ENCODE assay signal across 16 cellular contexts in the genomic region with DNA sequence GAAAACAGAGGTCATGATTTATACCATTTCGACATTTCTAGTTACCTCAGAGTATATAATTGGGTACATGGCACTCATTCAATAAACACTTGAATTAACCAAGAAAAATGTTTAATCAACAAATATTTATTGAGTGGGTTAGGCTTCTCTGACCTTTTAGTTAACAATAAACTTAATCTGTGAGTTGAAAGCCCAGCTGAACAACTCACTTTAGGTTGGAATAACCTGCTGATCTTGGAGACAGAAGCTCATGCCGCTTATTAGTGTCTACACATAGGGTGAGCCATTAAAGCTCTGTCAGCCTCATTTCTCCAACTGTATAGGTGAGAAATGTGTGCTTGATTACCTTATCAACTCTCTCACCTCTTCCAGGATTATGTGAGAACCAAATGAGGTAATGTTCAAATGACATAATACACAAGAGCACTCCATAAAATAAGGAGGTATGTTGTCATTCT.
"Had no signal": no experiment of that assay in that cellular context is flagged by ENCODE, and none has a peak within 500 bp of the region (broad histone marks: within the 10 kb centered on the region; RNA-seq: fewer than 3 reads in every experiment).

No MANE protein-coding gene starts in this region.

- H3K4me1 ChIP-seq: breast epithelium, foreskin keratinocyte, psoas muscle had no signal

- DNase-seq: activated CD4-positive, CD25-positive, alpha-beta regulatory T cell treated with anti-CD3 and anti-CD28 coated beads, Interleukin-2, amount 50 U/mL, for 72 hours; activated naive CD4-positive, alpha-beta T cell treated with Interleukin-2 at 50 U/mL for 16 hours; activated naive CD8-positive, alpha-beta T cell treated with anti-CD3 and anti-CD28 coated beads, Interleukin-2, amount 50 U/mL, for 24 hours; activated T-cell treated with anti-CD3 and anti-CD28 coated beads for 4 hours; aorta; effector memory CD4-positive, alpha-beta T cell; foreskin keratinocyte; head of caudate nucleus; kidney glomerular epithelial cell; midbrain; psoas muscle; stimulated activated CD4-positive, alpha-beta T cell treated with anti-CD3 and anti-CD28 coated beads, Interleukin-12 subunit alpha, Interleukin-12 subunit beta, amount 100 ng/mL, for 4 hours; stimulated activated CD4-positive, alpha-beta T cell treated with anti-CD3 and anti-CD28 coated beads, Interleukin-2, amount 100 ng/mL, for 24 hours; T-helper 9 cell had no signal

- H3K4me3 ChIP-seq: breast epithelium, psoas muscle, thoracic aorta had no signal

- H3K27me3 ChIP-seq: breast epithelium had no signal

- H3K36me3 ChIP-seq: breast epithelium, thoracic aorta had no signal

- H3K27ac ChIP-seq: breast epithelium, foreskin keratinocyte, psoas muscle, thoracic aorta had no signal

- H3K9me3 ChIP-seq: breast epithelium, psoas muscle, thoracic aorta had no signal
